8 cellular contexts compared by ENCODE assay signal in genomic region chr2:192500550-192501200, GRCh38.
DNase-seq lines count a peak whose midpoint lies in the region; ATAC-seq and TF ChIP-seq lines count a peak whose summit lies in the region.

No MANE protein-coding gene starts in this region.

- peak; percentile 49 for DNase-seq in activated CD4-positive, alpha-beta T cell treated with anti-CD3 and anti-CD28 coated beads for 48 hours
- DNase-seq in activated CD4-positive, alpha-beta T cell treated with anti-CD3 and anti-CD28 coated beads for 1 hour = no peak
- DNase-seq in activated naive CD4-positive, alpha-beta T cell treated with anti-CD3 and anti-CD28 coated beads, Interleukin-2, amount 50 U/mL, for 16 hours = peak; percentile 29
- peak; percentile 85 for DNase-seq in retinal pigment epithelial cell (ENCODE audit: low read depth)
- DNase-seq in NCI-H2029 (lab: John Stamatoyannopoulos, UW) = no peak
- DNase-seq in NCI-H82 treated with DMSO at 0.1 percent for 48 hours (lab: John Stamatoyannopoulos, UW; ENCODE audit: unreplicated experiment) = no peak
- no peak for DNase-seq in hepatic stellate cell (ENCODE audit: low spot score)

- TF ChIP-seq CTCF in retinal pigment epithelial cell (conservative IDR thresholded peaks at IDR 0.05; ENCODE audit: low read depth, low read length) = no peak

- H3K4me3 ChIP-seq in retinal pigment epithelial cell (ENCODE audit: low read length) = no peak overlapping the region

- peak; percentile 47 for ATAC-seq in HG03159 (IDR thresholded peaks at IDR 0.05; ENCODE audit: unreplicated experiment)

Comparison
In these comparisons a context has a peak if more than half of its experiments do, and no peak if none do; other contexts are left out.
1. DNase-seq: peak in activated CD4-positive, alpha-beta T cell treated with anti-CD3 and anti-CD28 coated beads for 48 hours (single experiment), activated naive CD4-positive, alpha-beta T cell treated with anti-CD3 and anti-CD28 coated beads, Interleukin-2, amount 50 U/mL, for 16 hours (single experiment) and retinal pigment epithelial cell (single experiment); none in activated CD4-positive, alpha-beta T cell treated with anti-CD3 and anti-CD28 coated beads for 1 hour (single experiment), NCI-H2029 (single experiment), NCI-H82 treated with DMSO at 0.1 percent for 48 hours (single experiment) and hepatic stellate cell (single experiment).